Comparison of ENCODE assay signal across 16 cellular contexts in the genomic region with DNA sequence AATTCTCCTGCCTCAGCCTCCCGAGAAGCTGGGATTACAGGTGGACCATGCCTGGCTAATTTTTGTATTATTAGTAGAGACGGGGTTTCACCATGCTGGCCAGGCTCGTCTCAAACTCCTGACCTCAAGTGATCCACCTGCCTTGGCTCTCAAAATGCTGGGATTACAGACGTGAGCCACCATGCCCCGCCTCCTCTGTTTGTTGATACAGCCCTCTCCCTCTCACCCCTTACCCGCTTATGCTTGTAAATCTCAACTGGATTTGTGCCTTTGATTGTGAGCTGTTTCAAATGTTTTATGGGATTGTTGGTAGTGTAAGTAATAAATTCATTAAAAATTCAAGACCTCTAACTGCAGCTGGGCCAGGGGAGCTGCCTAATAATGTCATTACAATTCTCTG.
A peak's percentile ranks its signal among the peaks of the same experiment; 100 is the strongest.
DNase-seq lines count a peak whose midpoint lies in the region; ATAC-seq, FAIRE-seq and TF ChIP-seq lines count a peak whose summit lies in the region.
"Had no signal": no experiment of that assay in that cellular context is flagged by ENCODE, and none has a peak within 500 bp of the region (broad histone marks: within the 10 kb centered on the region; RNA-seq: fewer than 3 reads in every experiment).

No MANE protein-coding gene starts in this region.

- whole genome bisulfite sequencing in esophagus muscularis mucosa: 52% methylated on average over 6 of the region's 6 CpGs

- no peaks in the 10 kb centered on the region for H3K4me1 Mint-ChIP-seq in osteocyte (ENCODE audit: unreplicated experiment)
- no peaks in the 10 kb centered on the region for H3K4me1 Mint-ChIP-seq in naive thymus-derived CD4-positive, alpha-beta T cell
- H3K4me1 Mint-ChIP-seq: CD14-positive monocyte; CD4-positive, alpha-beta memory T cell; H9 had no signal

- H3K9me3 ChIP-seq in WERI-Rb-1 (ENCODE audit: severe bottlenecking): no peaks in the 10 kb centered on the region
- H3K9me3 ChIP-seq in esophagus muscularis mucosa: no peaks in the 10 kb centered on the region
- no peaks in the 10 kb centered on the region for H3K9me3 ChIP-seq in naive thymus-derived CD4-positive, alpha-beta T cell (ENCODE audit: control insufficient read depth in 2 of 3, low read length in 3 of 3)
- H3K9me3 ChIP-seq: BLaER1 had no signal

- no peak for TF ChIP-seq EP300 in esophagus muscularis mucosa (IDR thresholded peaks at IDR 0.05)

- no peak for FAIRE-seq in D721Med (lab: Jason Lieb, UNC)
- FAIRE-seq: H1, HepG2 had no signal

- H3K27ac Mint-ChIP-seq in osteocyte (ENCODE audit: unreplicated experiment): no peak overlapping the region
- H3K27ac Mint-ChIP-seq in naive thymus-derived CD4-positive, alpha-beta T cell: no peak overlapping the region
- H3K27ac Mint-ChIP-seq: CD14-positive monocyte, H9 had no signal

- no peak overlapping the region for H3K4me3 ChIP-seq in WERI-Rb-1 (ENCODE audit: low read depth, low read length)
- no peak overlapping the region for H3K4me3 ChIP-seq in esophagus muscularis mucosa
- no peak overlapping the region for H3K4me3 ChIP-seq in naive thymus-derived CD4-positive, alpha-beta T cell (ENCODE audit: low read length)
- H3K4me3 ChIP-seq: BLaER1 had no signal

- DNase-seq in NCI-H82 (lab: John Stamatoyannopoulos, UW): peak; percentile 37
- DNase-seq in NCI-H82 treated with DMSO at 0.1 percent for 48 hours (lab: John Stamatoyannopoulos, UW; ENCODE audit: unreplicated experiment): no peak
- DNase-seq in WERI-Rb-1: peak; percentile 60
- DNase-seq in esophagus muscularis mucosa (ENCODE audit: extremely low spot score): peak; percentile 50
- DNase-seq in osteocyte (ENCODE audit: extremely low spot score, unreplicated experiment): peak; percentile 32
- DNase-seq in naive thymus-derived CD4-positive, alpha-beta T cell: no peak
- no peak for DNase-seq in D721Med (ENCODE audit: insufficient read length, low spot score)
- DNase-seq: 8988T; CD4-positive, alpha-beta memory T cell; DMS79 treated with DMSO at 0.1 percent for 48 hours; GF-D8 had no signal

- H3K27ac ChIP-seq in WERI-Rb-1: no peak overlapping the region
- no peak overlapping the region for H3K27ac ChIP-seq in esophagus muscularis mucosa (replicated peaks in 1 of 4)
- H3K27ac ChIP-seq in naive thymus-derived CD4-positive, alpha-beta T cell (ENCODE audit: low read depth, low read length): no peak overlapping the region
- H3K27ac ChIP-seq: BLaER1 had no signal

- no peak overlapping the region for H3K4me3 Mint-ChIP-seq in osteocyte (ENCODE audit: unreplicated experiment)
- H3K4me3 Mint-ChIP-seq in naive thymus-derived CD4-positive, alpha-beta T cell: no peak overlapping the region
- H3K4me3 Mint-ChIP-seq: CD14-positive monocyte; CD4-positive, alpha-beta memory T cell; H9 had no signal

- no peaks in the 10 kb centered on the region for H3K36me3 Mint-ChIP-seq in osteocyte (ENCODE audit: unreplicated experiment)
- H3K36me3 Mint-ChIP-seq in naive thymus-derived CD4-positive, alpha-beta T cell: no peaks in the 10 kb centered on the region
- H3K36me3 Mint-ChIP-seq: CD14-positive monocyte; CD4-positive, alpha-beta memory T cell had no signal

- no peaks in the 10 kb centered on the region for H3K4me1 ChIP-seq in esophagus muscularis mucosa
- H3K4me1 ChIP-seq in naive thymus-derived CD4-positive, alpha-beta T cell (ENCODE audit: control insufficient read depth in 2 of 2, insufficient read depth in 2 of 2, low read length in 2 of 2): no peaks in the 10 kb centered on the region

- CTCF ChIA-PET in naive thymus-derived CD4-positive, alpha-beta T cell (lab: Charles Lee): interaction anchor here (0.6 kb wide), 1 partner anchor 20 kb away, joined by 3 read pairs; no protein-coding TSS in a partner anchor

- no peak for TF ChIP-seq POLR2A in esophagus muscularis mucosa (IDR thresholded peaks at IDR 0.05; ENCODE audit: low read depth)

- H3K27me3 Mint-ChIP-seq in osteocyte (ENCODE audit: unreplicated experiment): no peaks in the 10 kb centered on the region
- peaks cover 3 to 52% (median 18%) of the 10 kb centered on the region in 5 donors for H3K27me3 Mint-ChIP-seq in naive thymus-derived CD4-positive, alpha-beta T cell

- ATAC-seq in naive thymus-derived CD4-positive, alpha-beta T cell: no peak
- ATAC-seq: HepG2 had no signal

- no peak for TF ChIP-seq CTCF in WERI-Rb-1 (IDR thresholded peaks at IDR 0.05; ENCODE audit: low read depth, low read length)
- TF ChIP-seq CTCF in esophagus muscularis mucosa (IDR thresholded peaks at IDR 0.05): no peak
- no peak for TF ChIP-seq CTCF in osteocyte (IDR thresholded peaks at IDR 0.05)
- no peak for TF ChIP-seq CTCF in D721Med (IDR thresholded peaks at IDR 0.05; ENCODE audit: insufficient read depth, missing control alignments)

- peaks cover 53% of the 10 kb centered on the region for H3K9me3 Mint-ChIP-seq in osteocyte (ENCODE audit: unreplicated experiment)
- H3K9me3 Mint-ChIP-seq in naive thymus-derived CD4-positive, alpha-beta T cell: peaks cover 0 to 7% (median 0%) of the 10 kb centered on the region in 11 donors
- H3K9me3 Mint-ChIP-seq: H9 had no signal

- H3K27me3 ChIP-seq in WERI-Rb-1 (ENCODE audit: insufficient read depth, low read depth, severe bottlenecking) (no peaks in the 10 kb centered on the region), esophagus muscularis mucosa (peaks cover 0 to 37% (median 0%) of the 10 kb centered on the region in 4 donors)
- H3K27me3 ChIP-seq in naive thymus-derived CD4-positive, alpha-beta T cell (ENCODE audit: control insufficient read depth in 2 of 2, insufficient read depth in 2 of 2, low read length in 2 of 2): no peaks in the 10 kb centered on the region
- H3K27me3 ChIP-seq: BLaER1 had no signal

- intact Hi-C loops in esophagus muscularis mucosa (cut with DNase I): no loop called here
- intact Hi-C loops in naive thymus-derived CD4-positive, alpha-beta T cell (cut with micrococcal nuclease): no loop called here

- H3K36me3 ChIP-seq in WERI-Rb-1: no peaks in the 10 kb centered on the region
- H3K36me3 ChIP-seq in esophagus muscularis mucosa: no peaks in the 10 kb centered on the region
- no peaks in the 10 kb centered on the region for H3K36me3 ChIP-seq in naive thymus-derived CD4-positive, alpha-beta T cell (ENCODE audit: control insufficient read depth in 2 of 3, insufficient read depth in 3 of 3, low read length in 3 of 3)
- H3K36me3 ChIP-seq: BLaER1 had no signal

- POLR2A ChIA-PET in naive thymus-derived CD4-positive, alpha-beta T cell (lab: Charles Lee): no interaction called here

Comparison
In these comparisons a context has a peak if more than half of its experiments do, and no peak if none do; other contexts are left out.
1. DNase-seq: peak in NCI-H82 (single experiment), WERI-Rb-1 (single experiment), esophagus muscularis mucosa (single experiment) and osteocyte (single experiment); none in NCI-H82 treated with DMSO at 0.1 percent for 48 hours (single experiment), naive thymus-derived CD4-positive, alpha-beta T cell (0 of 9) and D721Med (single experiment).